In the genomic region with DNA sequence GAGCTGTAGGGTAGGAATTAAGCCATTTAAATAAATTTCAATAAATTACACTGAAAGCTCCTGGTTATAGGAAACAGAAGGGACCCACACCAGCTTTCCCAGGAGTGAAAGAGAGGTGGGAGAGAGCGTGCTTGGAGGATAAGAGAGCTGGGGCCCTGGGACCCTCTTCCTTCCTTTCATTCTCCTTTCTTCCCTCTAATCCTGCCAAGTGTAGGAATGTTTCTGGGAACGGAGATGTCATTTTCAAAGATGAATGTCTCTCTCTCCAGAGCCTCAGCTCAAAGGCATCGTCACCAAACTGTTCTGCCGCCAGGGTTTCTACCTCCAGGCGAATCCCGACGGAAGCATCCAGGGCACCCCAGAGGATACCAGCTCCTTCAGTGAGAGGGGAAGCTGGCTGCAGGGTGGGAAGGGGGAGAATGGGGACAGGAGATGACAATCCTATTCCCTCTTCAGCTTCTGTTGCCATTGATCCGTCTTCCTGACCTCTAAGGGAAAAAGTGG, we compare ENCODE assay signal across 11 cellular contexts. TPM values are rescaled to one million over a fixed set of nuclear protein-coding genes. Genes with fewer than 3 reads are reported as not detected.
A peak's percentile ranks its signal among the peaks of the same experiment; 100 is the strongest.
DNase-seq lines count a peak whose midpoint lies in the region; ATAC-seq and TF ChIP-seq lines count a peak whose summit lies in the region.
"Had no signal": no experiment of that assay in that cellular context is flagged by ENCODE, and none has a peak within 500 bp of the region (broad histone marks: within the 10 kb centered on the region; RNA-seq: fewer than 3 reads in every experiment).

No MANE protein-coding gene starts in this region.

- H3K9me3 ChIP-seq in T-helper 17 cell (ENCODE audit: control insufficient read depth, low read length, poor library complexity, severe bottlenecking) = no peaks in the 10 kb centered on the region
- H3K9me3 ChIP-seq: colonic mucosa had no signal

- H3K27me3 Mint-ChIP-seq in T-helper 17 cell (peaks cover 62% of the 10 kb centered on the region), nephron (ENCODE audit: low read depth) (peaks cover 16% of the 10 kb centered on the region)

- TF ChIP-seq CTCF in GM12865 (IDR thresholded peaks at IDR 0.05; ENCODE audit: insufficient read depth, low read depth, low read length, missing control alignments) (no peak), nephron (IDR thresholded peaks at IDR 0.05; ENCODE audit: unreplicated experiment in 3 of 3) (peak in 1 of 3 experiments; percentile 3)

- H3K9me3 Mint-ChIP-seq in nephron = no peaks in the 10 kb centered on the region

- no peak overlapping the region for H3K27ac Mint-ChIP-seq in T-helper 17 cell
- peak overlapping the region; percentile 97 to 99 (median 99) for H3K27ac Mint-ChIP-seq in nephron

- H3K36me3 Mint-ChIP-seq in T-helper 17 cell (ENCODE audit: low read depth) = peaks cover 8% of the 10 kb centered on the region
- H3K36me3 Mint-ChIP-seq in nephron (ENCODE audit: low read depth) = no peaks in the 10 kb centered on the region

- H3K4me1 Mint-ChIP-seq in T-helper 17 cell (peaks cover 32% of the 10 kb centered on the region), nephron (peaks cover 71% of the 10 kb centered on the region)

- peak overlapping the region; percentile 92 for H3K4me3 ChIP-seq in GM12865 (ENCODE audit: low read depth, low read length)
- H3K4me3 ChIP-seq: colonic mucosa had no signal

- DNase-seq in GM12865 (ENCODE audit: low read depth) (no peak), T-helper 17 cell (no peak)
- no peak for DNase-seq in activated CD8-positive, alpha-beta memory T cell treated with anti-CD3 and anti-CD28 coated beads for 24 hours
- DNase-seq in NK-92 treated with Interleukin-12 subunit alpha and Interleukin-12 subunit beta, amount 100 ng/mL, for 24 hours (lab: John Stamatoyannopoulos, UW) = no peak
- DNase-seq: activated naive CD4-positive, alpha-beta T cell; colonic mucosa; NCI-H345 had no signal

- ATAC-seq in T-helper 17 cell (no peak), HG03196 (IDR thresholded peaks at IDR 0.05; ENCODE audit: unreplicated experiment) (no peak)

- H3K4me3 Mint-ChIP-seq in T-helper 17 cell = peak overlapping the region; percentile 91
- peak overlapping the region; percentile 97 to 99 (median 98) for H3K4me3 Mint-ChIP-seq in nephron

RNA-seq across cellular contexts. Expression of gene FGF11, which starts 1.9 kb away (rescaled TPM):
- total RNA-seq in T-helper 17 cell = 1 to 10 TPM; 2.0 to 2.6 TPM

RNA-seq across cellular contexts. Expression of gene CHRNB1, which starts 3.6 kb away (rescaled TPM):
- 1 to 10 TPM; 7.0 to 7.2 TPM for total RNA-seq in T-helper 17 cell

RNA-seq across cellular contexts. Expression of gene TMEM102, which starts 6.0 kb away (rescaled TPM):
- total RNA-seq in T-helper 17 cell = 10 to 100 TPM; 12.6 to 13.2 TPM

RNA-seq across cellular contexts. Expression of gene SPEM3, which starts 12.6 kb away (rescaled TPM):
- not detected for total RNA-seq in T-helper 17 cell
- total RNA-seq: colonic mucosa, M059J, posterior vena cava had no signal

RNA-seq across cellular contexts. Expression of gene SPEM2, which starts 15.8 kb away (rescaled TPM):
- not detected for total RNA-seq in T-helper 17 cell
- total RNA-seq: colonic mucosa, M059J, posterior vena cava had no signal
